Comparison of ENCODE assay signal across 8 cellular contexts in the genomic region with DNA sequence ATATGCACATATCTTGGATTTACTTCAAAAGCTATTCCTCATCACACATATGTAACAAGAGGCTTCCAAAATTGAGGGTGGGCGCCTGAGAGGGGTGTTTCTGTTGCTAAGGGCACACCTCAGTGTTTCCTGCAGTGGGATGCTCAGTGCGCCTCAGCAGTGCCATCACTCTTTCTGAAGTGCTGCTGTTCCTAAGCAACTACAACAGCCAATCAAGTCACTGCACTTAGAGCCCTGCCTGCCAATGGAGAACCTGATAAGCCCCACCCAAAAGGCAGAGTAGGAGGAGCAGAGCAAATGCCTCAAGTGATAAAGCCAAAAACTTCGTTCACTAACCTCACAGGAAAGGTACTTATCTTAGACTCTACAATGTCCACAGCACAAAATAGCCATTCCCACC. TPM values are rescaled to one million over a fixed set of nuclear protein-coding genes. Genes with fewer than 3 reads are reported as not detected.
A peak's percentile ranks its signal among the peaks of the same experiment; 100 is the strongest.
DNase-seq lines count a peak whose midpoint lies in the region; ATAC-seq, FAIRE-seq and TF ChIP-seq lines count a peak whose summit lies in the region.
"Not testable (repeated sequence)": the region's sequence is repeated elsewhere in the genome, so short reads cannot be mapped to it uniquely, and the experiment has no call there.
"Had no signal": no experiment of that assay in that cellular context is flagged by ENCODE, and none has a peak within 500 bp of the region (broad histone marks: within the 10 kb centered on the region; RNA-seq: fewer than 3 reads in every experiment).

No MANE protein-coding gene starts in this region.

- TF ChIP-seq POLR2A in K562 (conservative IDR thresholded peaks at IDR 0.05) = not testable (repeated sequence)

- not testable (repeated sequence) for H3K9me1 ChIP-seq in K562 (ENCODE audit: control insufficient read depth, insufficient read depth, low read length)

- not testable (repeated sequence) for H3K9me2 ChIP-seq in Karpas-422 (replicated peaks; ENCODE audit: insufficient read depth, low read length)

- H3K4me3 ChIP-seq in Karpas-422 (ENCODE audit: low read length); K562: not testable (repeated sequence)

- H4K20me1 ChIP-seq in Karpas-422 (ENCODE audit: insufficient read depth, low read depth, low read length); K562 (replicated peaks; ENCODE audit: control insufficient read depth, insufficient read depth, low read length): not testable (repeated sequence)

- TF ChIP-seq EP300 in K562 (IDR thresholded peaks at IDR 0.05; ENCODE audit: low read length) = not testable (repeated sequence)

- H3K79me2 ChIP-seq in Karpas-422 (ENCODE audit: low read length); K562 (ENCODE audit: control insufficient read depth, insufficient read depth, low read length): not testable (repeated sequence)

- H3K9me3 ChIP-seq in Karpas-422 (ENCODE audit: low read length); K562 (replicated peaks; ENCODE audit: control insufficient read depth, insufficient read depth, low read depth, low read length): not testable (repeated sequence)

- H3K27me3 ChIP-seq in Karpas-422 (ENCODE audit: low read length); K562 (ENCODE audit: control insufficient read depth in 2 of 2, insufficient read depth in 2 of 2, low read length in 2 of 2): not testable (repeated sequence)

- not testable (repeated sequence) for TF ChIP-seq RAD21 in K562 (CRISPR knock-in tag; conservative IDR thresholded peaks at IDR 0.05 in 1 of 2, IDR thresholded peaks at IDR 0.05 in 1 of 2)

- H3K4me1 ChIP-seq in Karpas-422 (ENCODE audit: low read length) = peaks cover 13% of the 10 kb centered on the region
- not testable (repeated sequence) for H3K4me1 ChIP-seq in K562 (replicated peaks in 1 of 2; ENCODE audit: control insufficient read depth in 2 of 2, insufficient read depth in 2 of 2, low read length in 2 of 2)

- CTCF ChIA-PET in K562 (lab: Yijun Ruan, JAX; ENCODE audit: low intra/inter-chr PET ratio) = not testable (repeated sequence)

- H2AFZ ChIP-seq in Karpas-422 (ENCODE audit: low read length); K562 (ENCODE audit: low read depth, low read length): not testable (repeated sequence)

- not testable (repeated sequence) for FAIRE-seq in K562 (lab: Jason Lieb, UNC)

- not testable (repeated sequence) for H3K9ac ChIP-seq in Karpas-422 (ENCODE audit: low read length); K562 (ENCODE audit: insufficient read depth in 1 of 2, low read depth in 2 of 2, low read length in 2 of 2)

- peak overlapping the region; percentile 47 for H3K4me2 ChIP-seq in Karpas-422 (ENCODE audit: low read depth, low read length, poor library complexity, severe bottlenecking)
- not testable (repeated sequence) for H3K4me2 ChIP-seq in K562 (ENCODE audit: insufficient read depth, low read length)

- WGBS in K562 (ENCODE audit: insufficient coverage, low coverage, missing lambda C conversion rate) = 15% methylated on average over 3 of the region's 3 CpGs

- in situ Hi-C loops in K562 (cut with MboI) = not testable (repeated sequence)

- not testable (repeated sequence) for H3K27ac ChIP-seq in Karpas-422 (ENCODE audit: low read length); K562 (ENCODE audit: extremely low read depth, low read depth, low read length)

- TF ChIP-seq CTCF in K562 (IDR thresholded peaks at IDR 0.05 in 2 of 3, conservative IDR thresholded peaks at IDR 0.05 in 1 of 3; ENCODE audit: insufficient read depth in 2 of 3, low read depth in 1 of 3, low read length in 3 of 3) = not testable (repeated sequence)

- POLR2A ChIA-PET in K562 (lab: Yijun Ruan, JAX) = not testable (repeated sequence)

- ATAC-seq in K562 = not testable (repeated sequence)

- not testable (repeated sequence) for BruUV-seq in K562 (replicated peaks; lab: Mats Ljungman, UMichigan)

- DNase-seq in ELF-1 (ENCODE audit: low read depth, low spot score) = peak; percentile 8
- DNase-seq in Karpas-422 = peak; percentile 71
- peak; percentile 9 for DNase-seq in NCI-H82 (lab: John Stamatoyannopoulos, UW)
- DNase-seq in K562 (ENCODE audit: extremely low read depth in 1 of 4, low spot score in 3 of 4) = not testable (repeated sequence)
- DNase-seq in head of caudate nucleus = peak in 33 of 42 donors; percentile 4 to 80 (median 41)
- peak; percentile 3 for DNase-seq in left kidney (ENCODE audit: low read depth, low spot score)

- not testable (repeated sequence) for H3K36me3 ChIP-seq in Karpas-422 (ENCODE audit: insufficient read depth, low read length); K562 (ENCODE audit: control insufficient read depth, insufficient read depth, low read length)

- intact Hi-C loops in K562 (cut with micrococcal nuclease); head of caudate nucleus (cut with DNase I): not testable (repeated sequence)

TF ChIP-seq in K562, 482 proteins besides CTCF, POLR2A, EP300 and RAD21:
- peak; percentile 34; the same call in 1 of the 2 replicates for TF ChIP-seq RFX1 (IDR thresholded peaks at IDR 0.05)

RNA-seq across cellular contexts. Expression of a gene that starts 15.9 kb away (rescaled TPM):
- 1.5 and 1.7 TPM in 2 replicates for total RNA-seq in Karpas-422 (2014; rRNA removed; shearing (Covaris generic); ENCODE audit: low replicate concordance)
- 291 and 681 TPM in 2 replicates for total RNA-seq in K562 (2011; cell fraction: chromatin; rRNA removed; ENCODE audit: low replicate concordance)
- 162 and 205 TPM in 2 replicates for total RNA-seq in K562 (2011; cell fraction: nucleolus; rRNA removed)
- total RNA-seq in K562 (2011; cell fraction: nucleoplasm; rRNA removed) = 159 and 212 TPM in 2 replicates
- total RNA-seq in K562 (2014; rRNA removed) (21.6 and 24.1 TPM in 2 replicates), K562 (2014; rRNA removed; fragmentation: Illumina TruSeq; extraction: Trizol) (30.7 and 31.8 TPM in 2 replicates), K562 (2015; rRNA removed; fragmentation: Illumina TruSeq; extraction: Trizol) (29.6 and 29.7 TPM in 2 replicates), K562 (2021) (20.9 and 23.4 TPM in 2 replicates)
- polyA plus RNA-seq in K562 (2011; rRNA removed) (3.7 and 6.8 TPM in 2 replicates), K562 (2014; fragmentation: Illumina TruSeq; extraction: Trizol) (11.7 and 12.2 TPM in 2 replicates), K562 (2014; fragmentation: Nextera tagmentation; extraction: Ambion mirVana) (1 to 10 TPM in 1 of 2 experiments, under 1 TPM in 1; 0.22 to 1.7 TPM), K562 (2014; rRNA removed) (12.1 and 16.9 TPM in 2 replicates)
- polyA plus RNA-seq in K562 (2011; cell fraction: cytosol; rRNA removed) = 0.97 and 1.3 TPM in 2 replicates
- 25.6 and 77.8 TPM in 2 replicates for polyA plus RNA-seq in K562 (2011; cell fraction: nucleus; rRNA removed)
- polyA plus RNA-seq in K562 (2012) = 6.3 and 13.8 TPM in 2 replicates
- 40.8 and 66.9 TPM in 2 replicates for polyA minus RNA-seq in K562 (2011; rRNA and poly(A)+ RNA removed)
- polyA minus RNA-seq in K562 (2011; cell fraction: cytosol; rRNA and poly(A)+ RNA removed) = 9.1 and 13.0 TPM in 2 replicates
- 108 and 155 TPM in 2 replicates for polyA minus RNA-seq in K562 (2011; cell fraction: nucleus; rRNA and poly(A)+ RNA removed)
- total RNA-seq: A172 had no signal
- polyA plus RNA-seq: BJ had no signal
